8 cellular contexts compared by ENCODE assay signal in genomic region chr1:204763773-204764427, GRCh38.
DNase-seq lines count a peak whose midpoint lies in the region; ATAC-seq, FAIRE-seq and TF ChIP-seq lines count a peak whose summit lies in the region.

No MANE protein-coding gene starts in this region.

- peak; percentile 37 to 73 (median 51) for DNase-seq in CD4-positive, alpha-beta T cell
- DNase-seq in LoVo (ENCODE audit: low spot score) (peak; percentile 65), SHP77 treated with DMSO at 0.1 percent for 48 hours (lab: John Stamatoyannopoulos, UW) (peak; percentile 84), activated gamma-delta T cell treated with Interleukin-2 at 50 U/mL for 16 hours (peak; percentile 56), germinal center (ENCODE audit: low spot score) (peak; percentile 76), pancreas (peak; percentile 85 to 95 (median 92)), transverse colon (peak; percentile 78)

- CTCF ChIA-PET in CD4-positive, alpha-beta T cell (lab: Charles Lee) = interaction anchor here (0.9 to 1.8 kb wide), 5 partner anchors 15 to 198 kb away, joined by 3 to 8 read pairs (median 5); no protein-coding TSS in a partner anchor

- H3K27ac Mint-ChIP-seq in CD4-positive, alpha-beta T cell = no peak overlapping the region

- in situ Hi-C loops in transverse colon (cut with MboI; ENCODE audit: low pct_ligation_motif_present in 1 of 4, low pct_unique_long_range_greater_than_20kb in 1 of 4, low sequenced_read_pairs in 3 of 4) = loop anchor here (10.0 to 25.0 kb wide), 2 partner anchors 199 to 202 kb away; no protein-coding TSS in a partner anchor

- no peak for FAIRE-seq in pancreas (lab: Jason Lieb, UNC)

- POLR2A ChIA-PET in CD4-positive, alpha-beta T cell (lab: Charles Lee) = interaction anchor here (0.6 kb wide), 1 partner anchor 251 kb away, joined by 4 read pairs; no protein-coding TSS in a partner anchor

- no peak overlapping the region for H3K27ac ChIP-seq in CD4-positive, alpha-beta T cell (ENCODE audit: low read depth, low read length)
- no peak overlapping the region for H3K27ac ChIP-seq in pancreas
- no peak overlapping the region for H3K27ac ChIP-seq in transverse colon

- peak overlapping the region; percentile 30 for H3K4me3 Mint-ChIP-seq in CD4-positive, alpha-beta T cell

- H3K27me3 Mint-ChIP-seq in CD4-positive, alpha-beta T cell = peaks cover 24% of the 10 kb centered on the region

- H3K4me1 Mint-ChIP-seq in CD4-positive, alpha-beta T cell (ENCODE audit: low read depth) = peaks cover 7% of the 10 kb centered on the region

- no peak for TF ChIP-seq EP300 in transverse colon (IDR thresholded peaks at IDR 0.05; ENCODE audit: low read depth)

- ATAC-seq in CD4-positive, alpha-beta T cell (ENCODE audit: poor library complexity) = peak; percentile 98
- ATAC-seq in GM21515 (IDR thresholded peaks at IDR 0.05; ENCODE audit: unreplicated experiment) (peak; percentile 67), pancreas (peak; percentile 97 to 100 (median 100))

- no peaks in the 10 kb centered on the region for H3K36me3 Mint-ChIP-seq in CD4-positive, alpha-beta T cell (ENCODE audit: low read depth)

- no peaks in the 10 kb centered on the region for H3K9me3 Mint-ChIP-seq in CD4-positive, alpha-beta T cell

- no peak overlapping the region for H3K4me3 ChIP-seq in pancreas
- H3K4me3 ChIP-seq in transverse colon = no peak overlapping the region

- H3K4me1 ChIP-seq in pancreas (peaks cover 0 to 9% (median 3%) of the 10 kb centered on the region in 3 donors), transverse colon (peaks cover 0 to 12% (median 2%) of the 10 kb centered on the region in 4 donors)

- no peaks in the 10 kb centered on the region for H3K9me3 ChIP-seq in CD4-positive, alpha-beta T cell (ENCODE audit: control insufficient read depth, low read length)
- H3K9me3 ChIP-seq in pancreas = no peaks in the 10 kb centered on the region
- H3K9me3 ChIP-seq in transverse colon = no peaks in the 10 kb centered on the region

- WGBS in pancreas, 2 donors = 9 to 10% methylated on average over 18 of the region's 18 CpGs
- WGBS in transverse colon (ENCODE audit: low coverage in 1 of 2), 2 donors = 18% methylated on average over 18 of the region's 18 CpGs; no CpG with 5 or more reads in 1 of the 2 donors

- H3K36me3 ChIP-seq in pancreas (no peaks in the 10 kb centered on the region), transverse colon (no peaks in the 10 kb centered on the region)

- intact Hi-C loops in CD4-positive, alpha-beta T cell (cut with DNase I, micrococcal nuclease) = loop anchor here (1.0 to 10.0 kb wide), 3 partner anchors 198 to 319 kb away; no protein-coding TSS in a partner anchor
- intact Hi-C loops in pancreas (cut with DNase I) (no loop called here), transverse colon (cut with DNase I; ENCODE audit: low total_unique reads) (no loop called here)

- no peak for TF ChIP-seq POLR2A in transverse colon (IDR thresholded peaks at IDR 0.05)

- peaks cover 3% of the 10 kb centered on the region for H3K27me3 ChIP-seq in CD4-positive, alpha-beta T cell (ENCODE audit: control insufficient read depth, insufficient read depth, low read length)
- H3K27me3 ChIP-seq in pancreas (no peaks in the 10 kb centered on the region), transverse colon (peaks cover 33% of the 10 kb centered on the region)

- peak; percentile 78 for TF ChIP-seq CTCF in CD4-positive, alpha-beta T cell (IDR thresholded peaks at IDR 0.05)
- TF ChIP-seq CTCF in pancreas (IDR thresholded peaks at IDR 0.05) (peak; percentile 81 to 88 (median 84)), transverse colon (IDR thresholded peaks at IDR 0.05) (peak; percentile 80 to 89 (median 86))

Comparison
In these comparisons a context has a peak if more than half of its experiments do, and no peak if none do; other contexts are left out.
1. intact Hi-C loops: an anchor here in CD4-positive, alpha-beta T cell (1.0 to 10.0 kb wide); none called in pancreas and transverse colon.